8 cellular contexts compared by ENCODE assay signal in the genomic region with DNA sequence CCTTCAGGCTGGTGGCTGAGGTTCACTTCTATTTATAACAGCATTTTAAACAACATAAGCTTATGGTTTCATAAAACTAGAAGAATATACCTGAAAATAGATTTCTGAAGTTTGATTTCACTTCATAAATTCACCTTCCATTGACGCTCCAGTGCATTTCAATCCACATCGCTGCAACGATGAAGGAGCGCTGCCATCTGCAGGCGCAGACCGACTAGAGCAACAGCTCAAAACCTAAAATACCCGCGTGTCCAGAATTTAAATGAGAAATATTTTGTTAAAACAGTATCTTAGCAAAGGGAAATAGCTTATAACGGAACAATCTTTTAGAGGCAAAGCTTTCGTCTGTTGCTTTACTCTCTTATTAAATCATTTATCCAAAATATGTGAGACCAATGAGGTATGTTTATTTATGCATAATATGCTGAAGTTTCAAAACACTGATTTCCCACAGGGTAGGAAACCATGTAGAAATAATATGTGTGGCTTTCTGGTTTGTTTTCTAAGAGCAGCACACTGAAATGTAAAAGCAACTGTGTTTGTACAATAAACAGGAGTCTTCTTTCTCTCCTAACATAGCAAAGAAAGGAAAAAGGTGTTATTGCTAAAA.
DNase-seq lines count a peak whose midpoint lies in the region; ATAC-seq and TF ChIP-seq lines count a peak whose summit lies in the region.

No MANE protein-coding gene starts in this region.

- TF ChIP-seq POLR2A in uterus (IDR thresholded peaks at IDR 0.05): no peak
- no peak for TF ChIP-seq POLR2A in suprapubic skin (IDR thresholded peaks at IDR 0.05)

- no peaks in the 10 kb centered on the region for H3K9me3 ChIP-seq in uterus
- H3K9me3 ChIP-seq in suprapubic skin: no peaks in the 10 kb centered on the region

- ATAC-seq in WTC11: peak; percentile 69

- no peaks in the 10 kb centered on the region for H3K27me3 Mint-ChIP-seq in WTC11 (ENCODE audit: low read depth)

- H3K27ac Mint-ChIP-seq in WTC11: no peak overlapping the region

- intact Hi-C loops in uterus (cut with DNase I; ENCODE audit: low total_unique reads): no loop called here

- H3K27me3 ChIP-seq in HL-60 (ENCODE audit: insufficient read depth, poor library complexity, severe bottlenecking) (no peaks in the 10 kb centered on the region), uterus (no peaks in the 10 kb centered on the region), suprapubic skin (no peaks in the 10 kb centered on the region)

- H3K27ac ChIP-seq in 22Rv1 (no peak overlapping the region), HL-60 (replicated peaks) (no peak overlapping the region), uterus (no peak overlapping the region), suprapubic skin (no peak overlapping the region)

- POLR2A ChIA-PET in WTC11 (lab: Charles Lee): no interaction called here

- peaks cover 4% of the 10 kb centered on the region; the same call in 1 of the 2 replicates for H3K4me1 Mint-ChIP-seq in WTC11

- H3K4me3 Mint-ChIP-seq in WTC11: no peak overlapping the region

- H3K36me3 ChIP-seq in uterus (no peaks in the 10 kb centered on the region), suprapubic skin (no peaks in the 10 kb centered on the region)

- DNase-seq in HL-60 (ENCODE audit: low read depth in 1 of 2, low spot score in 1 of 2): peak in 1 of 2 experiments; percentile 30
- DNase-seq in WTC11 (ENCODE audit: low spot score): peak; percentile 56
- peak; percentile 57 for DNase-seq in islet precursor cell
- DNase-seq in uterus: no peak
- DNase-seq in mesenteric fat pad (ENCODE audit: low spot score): no peak
- no peak for DNase-seq in suprapubic skin (ENCODE audit: low spot score in 2 of 2)
- no peak for DNase-seq in NCI-H524 treated with DMSO at 0.1 percent for 48 hours (lab: John Stamatoyannopoulos, UW)

- H3K4me3 ChIP-seq in HL-60 (replicated peaks; ENCODE audit: insufficient read depth, low read length) (no peak overlapping the region), uterus (no peak overlapping the region), suprapubic skin (no peak overlapping the region)

- H3K4me1 ChIP-seq in uterus (no peaks in the 10 kb centered on the region), suprapubic skin (no peaks in the 10 kb centered on the region)

- WGBS in suprapubic skin: 31% methylated on average over 10 of the region's 10 CpGs

- CTCF ChIA-PET in WTC11 (lab: Charles Lee): interaction anchor here (0.8 to 1.4 kb wide), 7 partner anchors 23 to 429 kb away, joined by 3 to 6 read pairs (median 3); no protein-coding TSS in a partner anchor

- TF ChIP-seq CTCF in 22Rv1 (IDR thresholded peaks at IDR 0.05) (peak; percentile 69), HL-60 (IDR thresholded peaks at IDR 0.05; ENCODE audit: insufficient read depth, low read length) (peak; percentile 13), WTC11 (IDR thresholded peaks at IDR 0.05) (no peak), uterus (IDR thresholded peaks at IDR 0.05) (peak in 3 of 4 experiments; percentile 20 to 44 (median 27)), suprapubic skin (IDR thresholded peaks at IDR 0.05) (peak in 1 of 2 donors; percentile 25)

- peaks cover 15% of the 10 kb centered on the region for H3K36me3 Mint-ChIP-seq in WTC11

- TF ChIP-seq EP300 in suprapubic skin (IDR thresholded peaks at IDR 0.05): no peak

- H3K9me3 Mint-ChIP-seq in WTC11: peaks cover 37% of the 10 kb centered on the region

TF ChIP-seq in WTC11, 78 proteins besides CTCF, POLR2A, EP300 and RAD21:
- TF ChIP-seq ZSCAN18 (CRISPR knock-in tag; IDR thresholded peaks at IDR 0.05) (no peak), JAZF1 (CRISPR knock-in tag; IDR thresholded peaks at IDR 0.05) (no peak), ZNF317 (CRISPR knock-in tag; IDR thresholded peaks at IDR 0.05; ENCODE audit: borderline replicate concordance, low read depth) (no peak), ZMAT4 (CRISPR knock-in tag; IDR thresholded peaks at IDR 0.05) (no peak), NR3C1 (CRISPR knock-in tag; conservative IDR thresholded peaks at IDR 0.05; ENCODE audit: low read depth) (no peak)
- TF ChIP-seq, protein P1, sequence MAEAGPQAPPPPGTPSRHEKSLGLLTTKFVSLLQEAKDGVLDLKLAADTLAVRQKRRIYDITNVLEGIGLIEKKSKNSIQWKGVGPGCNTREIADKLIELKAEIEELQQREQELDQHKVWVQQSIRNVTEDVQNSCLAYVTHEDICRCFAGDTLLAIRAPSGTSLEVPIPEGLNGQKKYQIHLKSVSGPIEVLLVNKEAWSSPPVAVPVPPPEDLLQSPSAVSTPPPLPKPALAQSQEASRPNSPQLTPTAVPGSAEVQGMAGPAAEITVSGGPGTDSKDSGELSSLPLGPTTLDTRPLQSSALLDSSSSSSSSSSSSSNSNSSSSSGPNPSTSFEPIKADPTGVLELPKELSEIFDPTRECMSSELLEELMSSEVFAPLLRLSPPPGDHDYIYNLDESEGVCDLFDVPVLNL (CRISPR knock-in tag; IDR thresholded peaks at IDR 0.05; ENCODE audit: borderline replicate concordance, low read depth): no peak
- TF ChIP-seq, protein P2, sequence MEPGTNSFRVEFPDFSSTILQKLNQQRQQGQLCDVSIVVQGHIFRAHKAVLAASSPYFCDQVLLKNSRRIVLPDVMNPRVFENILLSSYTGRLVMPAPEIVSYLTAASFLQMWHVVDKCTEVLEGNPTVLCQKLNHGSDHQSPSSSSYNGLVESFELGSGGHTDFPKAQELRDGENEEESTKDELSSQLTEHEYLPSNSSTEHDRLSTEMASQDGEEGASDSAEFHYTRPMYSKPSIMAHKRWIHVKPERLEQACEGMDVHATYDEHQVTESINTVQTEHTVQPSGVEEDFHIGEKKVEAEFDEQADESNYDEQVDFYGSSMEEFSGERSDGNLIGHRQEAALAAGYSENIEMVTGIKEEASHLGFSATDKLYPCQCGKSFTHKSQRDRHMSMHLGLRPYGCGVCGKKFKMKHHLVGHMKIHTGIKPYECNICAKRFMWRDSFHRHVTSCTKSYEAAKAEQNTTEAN (CRISPR knock-in tag; IDR thresholded peaks at IDR 0.05): no peak

Comparison
In these comparisons a context has a peak if more than half of its experiments do, and no peak if none do; other contexts are left out.
1. DNase-seq: peak in WTC11 (single experiment) and islet precursor cell (single experiment); none in uterus (0 of 2), mesenteric fat pad (single experiment), suprapubic skin (0 of 2) and NCI-H524 treated with DMSO at 0.1 percent for 48 hours (single experiment).